Comparison of ENCODE assay signal across 1 cellular context in the genomic region with DNA sequence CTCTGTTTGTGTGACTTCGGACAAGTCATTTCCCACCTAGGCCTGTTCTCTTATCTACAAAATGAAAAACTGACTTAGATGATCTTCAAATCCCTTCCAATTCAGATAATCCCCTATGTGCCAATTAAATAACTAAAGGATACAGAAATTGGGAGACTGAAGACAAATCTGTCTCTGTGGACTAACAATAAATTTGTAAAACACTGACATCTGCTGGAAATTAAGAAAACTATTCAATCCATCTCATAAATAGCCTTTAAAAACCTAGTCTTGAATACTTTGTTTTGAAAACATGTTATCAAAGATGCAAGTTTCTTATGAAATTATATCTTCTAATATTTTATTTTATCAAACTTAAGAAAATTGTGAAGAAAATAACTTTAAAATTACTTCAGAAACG.
TF ChIP-seq lines count a peak whose summit lies in the region.

No MANE protein-coding gene starts in this region.

TF ChIP-seq in HepG2, 621 proteins besides CTCF, POLR2A, EP300 and RAD21 (continued from another document):
- TF ChIP-seq PHF21A (CRISPR knock-in tag; IDR thresholded peaks at IDR 0.05) (no peak), MAFK (conservative IDR thresholded peaks at IDR 0.05 in 1 of 2, IDR thresholded peaks at IDR 0.05 in 1 of 2; ENCODE audit: low read length in 2 of 2) (peak in 1 of 2 experiments; percentile 59; a peak in 1 of 4 replicates), ZNF780A (CRISPR knock-in tag; IDR thresholded peaks at IDR 0.05) (no peak), MAFF (IDR thresholded peaks at IDR 0.05; ENCODE audit: low read depth, low read length) (peak; percentile 10; the same call in 1 of the 2 replicates), ZNF749 (CRISPR knock-in tag; IDR thresholded peaks at IDR 0.05; ENCODE audit: borderline replicate concordance) (no peak), RORA (CRISPR knock-in tag; IDR thresholded peaks at IDR 0.05) (no peak)
